Comparison of ENCODE assay signal across 11 cellular contexts in genomic region chr15:41241251-41241964, GRCh38. TPM values are rescaled to one million over a fixed set of nuclear protein-coding genes. Genes with fewer than 3 reads are reported as not detected.
DNase-seq lines count a peak whose midpoint lies in the region; ATAC-seq and TF ChIP-seq lines count a peak whose summit lies in the region.
"Had no signal": no experiment of that assay in that cellular context is flagged by ENCODE, and none has a peak within 500 bp of the region (broad histone marks: within the 10 kb centered on the region; RNA-seq: fewer than 3 reads in every experiment).

No MANE protein-coding gene starts in this region.

- intact Hi-C loops in left ventricle myocardium inferior (cut with micrococcal nuclease) (no loop called here), thyroid gland (cut with DNase I) (no loop called here)

- peak overlapping the region in 3 of 4 donors; percentile 40 to 87 (median 61) for H3K27ac ChIP-seq in Peyer's patch
- peak overlapping the region; percentile 54 for H3K27ac ChIP-seq in left ventricle myocardium inferior (replicated peaks)
- peak overlapping the region in 2 of 3 donors; percentile 6 to 8 for H3K27ac ChIP-seq in thyroid gland

- H3K27me3 Mint-ChIP-seq in glutamatergic neuron (ENCODE audit: unreplicated experiment) = peaks cover 2% of the 10 kb centered on the region

- DNase-seq in DMS 273 (lab: John Stamatoyannopoulos, UW; ENCODE audit: unreplicated experiment) (peak; percentile 25), DMS 273 treated with DMSO at 0.1 percent for 48 hours (lab: John Stamatoyannopoulos, UW) (no peak), Peyer's patch (peak in 1 of 3 donors; percentile 66), left ventricle myocardium inferior (peak; percentile 39), thyroid gland (peak; percentile 56 to 59), glutamatergic neuron (no peak)
- DNase-seq: activated T-cell treated with anti-CD3 and anti-CD28 coated beads, Interleukin-2, amount 50 U/mL, for 72 hours; cerebellar nuclear complex; MV-4-11 had no signal

- no peaks in the 10 kb centered on the region for H3K4me1 Mint-ChIP-seq in glutamatergic neuron (ENCODE audit: low read depth, unreplicated experiment)

- H3K36me3 ChIP-seq in Peyer's patch = peaks cover 0 to 33% (median 0%) of the 10 kb centered on the region in 3 donors
- peaks cover 29% of the 10 kb centered on the region for H3K36me3 ChIP-seq in left ventricle myocardium inferior
- H3K36me3 ChIP-seq in thyroid gland = peaks cover 0 to 2% of the 10 kb centered on the region in 2 donors

- no peak overlapping the region for H3K27ac Mint-ChIP-seq in glutamatergic neuron (ENCODE audit: unreplicated experiment)
- H3K27ac Mint-ChIP-seq: activated T-cell treated with anti-CD3 and anti-CD28 coated beads, Interleukin-2, amount 50 U/mL, for 72 hours had no signal

- 55 to 66% methylated on average over 6 of the region's 6 CpGs for WGBS in thyroid gland, 2 donors

- H3K9me3 ChIP-seq in Peyer's patch (no peaks in the 10 kb centered on the region), left ventricle myocardium inferior (replicated peaks) (no peaks in the 10 kb centered on the region), thyroid gland (no peaks in the 10 kb centered on the region)

- TF ChIP-seq POLR2A in Peyer's patch (IDR thresholded peaks at IDR 0.05) = no peak
- no peak for TF ChIP-seq POLR2A in thyroid gland (IDR thresholded peaks at IDR 0.05)

- H3K27me3 ChIP-seq in Peyer's patch (no peaks in the 10 kb centered on the region), left ventricle myocardium inferior (ENCODE audit: low read depth) (no peaks in the 10 kb centered on the region), thyroid gland (no peaks in the 10 kb centered on the region)

- peaks cover 0 to 16% (median 2%) of the 10 kb centered on the region in 4 donors for H3K4me1 ChIP-seq in Peyer's patch
- H3K4me1 ChIP-seq in left ventricle myocardium inferior = peaks cover 14% of the 10 kb centered on the region
- H3K4me1 ChIP-seq in thyroid gland = peaks cover 10 to 14% of the 10 kb centered on the region in 2 donors

- no peak for ATAC-seq in HG02642 (IDR thresholded peaks at IDR 0.05; ENCODE audit: poor library complexity, unreplicated experiment)
- no peak for ATAC-seq in GM18909 (IDR thresholded peaks at IDR 0.05; ENCODE audit: poor library complexity, unreplicated experiment)
- ATAC-seq: activated T-cell treated with anti-CD3 and anti-CD28 coated beads, Interleukin-2, amount 50 U/mL, for 72 hours had no signal

- TF ChIP-seq CTCF in Peyer's patch (IDR thresholded peaks at IDR 0.05) (no peak), left ventricle myocardium inferior (IDR thresholded peaks at IDR 0.05; ENCODE audit: borderline replicate concordance) (no peak), thyroid gland (IDR thresholded peaks at IDR 0.05) (no peak), glutamatergic neuron (IDR thresholded peaks at IDR 0.05; ENCODE audit: partially characterized antibody, unreplicated experiment) (no peak)

- H3K4me3 Mint-ChIP-seq in glutamatergic neuron (ENCODE audit: unreplicated experiment) = no peak overlapping the region
- H3K4me3 Mint-ChIP-seq: activated T-cell treated with anti-CD3 and anti-CD28 coated beads, Interleukin-2, amount 50 U/mL, for 72 hours had no signal

- no peaks in the 10 kb centered on the region for H3K36me3 Mint-ChIP-seq in glutamatergic neuron (ENCODE audit: unreplicated experiment)

- peak overlapping the region in 1 of 4 donors; percentile 20 for H3K4me3 ChIP-seq in Peyer's patch
- no peak overlapping the region for H3K4me3 ChIP-seq in left ventricle myocardium inferior
- no peak overlapping the region for H3K4me3 ChIP-seq in thyroid gland (replicated peaks in 1 of 3)

- no peaks in the 10 kb centered on the region for H3K9me3 Mint-ChIP-seq in glutamatergic neuron (ENCODE audit: unreplicated experiment)
- H3K9me3 Mint-ChIP-seq: activated T-cell treated with anti-CD3 and anti-CD28 coated beads, Interleukin-2, amount 50 U/mL, for 72 hours had no signal

RNA-seq across cellular contexts. Expression of gene CHP1, which starts 10.3 kb away (rescaled TPM):
- total RNA-seq in Peyer's patch = 100 to 1,000 TPM; 107 to 534 (median 405) TPM
- total RNA-seq in left ventricle myocardium inferior = 124 TPM
- total RNA-seq in thyroid gland = 100 to 1,000 TPM; 163 to 347 (median 248) TPM
- 65.6 TPM for total RNA-seq in glutamatergic neuron (ENCODE audit: unreplicated experiment)

RNA-seq across cellular contexts. Expression of gene EXD1, which starts 10.9 kb away (rescaled TPM):
- not detected for total RNA-seq in Peyer's patch
- not detected for total RNA-seq in left ventricle myocardium inferior
- total RNA-seq in thyroid gland = under 1 TPM in 1 of 4 donors, not detected in 3; 0.13 TPM
- not detected for total RNA-seq in glutamatergic neuron (ENCODE audit: unreplicated experiment)
- total RNA-seq: activated T-cell treated with anti-CD3 and anti-CD28 coated beads, Interleukin-2, amount 50 U/mL, for 72 hours had no signal

Comparison
In these comparisons a context has a peak if more than half of its experiments do, and no peak if none do; other contexts are left out.
1. DNase-seq: peak in DMS 273 (single experiment), left ventricle myocardium inferior (single experiment) and thyroid gland (2 of 2); none in DMS 273 treated with DMSO at 0.1 percent for 48 hours (single experiment) and glutamatergic neuron (single experiment).
2. H3K27ac ChIP-seq: peak in every context shown above with its lines; median percentile 61 in Peyer's patch; 54 in left ventricle myocardium inferior; 7 in thyroid gland.